Comparison of ENCODE assay signal across 9 cellular contexts in genomic region chr18:44742741-44743311, GRCh38.
A peak's percentile ranks its signal among the peaks of the same experiment; 100 is the strongest.
DNase-seq lines count a peak whose midpoint lies in the region; ATAC-seq and TF ChIP-seq lines count a peak whose summit lies in the region.
"Had no signal": no experiment of that assay in that cellular context is flagged by ENCODE, and none has a peak within 500 bp of the region (broad histone marks: within the 10 kb centered on the region; RNA-seq: fewer than 3 reads in every experiment).

No MANE protein-coding gene starts in this region.

- H3K4me3 ChIP-seq in AG09309 (ENCODE audit: control insufficient read depth, low read depth, low read length), result no peak overlapping the region
- no peak overlapping the region for H3K4me3 ChIP-seq in cardiac fibroblast (replicated peaks in 1 of 2; ENCODE audit: low read depth in 2 of 2, low read length in 2 of 2)
- no peak overlapping the region for H3K4me3 ChIP-seq in neuronal stem cell (ENCODE audit: low read length in 2 of 2)

- no CpG with 5 or more reads among the region's 3 CpGs for WGBS in neuronal stem cell (ENCODE audit: extremely low coverage in 2 of 2, insufficient read length in 2 of 2, insufficient replicate concordance in 1 of 2), 2 donors

- H2BK5ac ChIP-seq in neuronal stem cell (ENCODE audit: low read length), result no peak overlapping the region

- no peak overlapping the region for H4K8ac ChIP-seq in neuronal stem cell (ENCODE audit: low read depth, low read length)

- H3K4me2 ChIP-seq in neuronal stem cell (ENCODE audit: insufficient read depth, low read length, poor library complexity, severe bottlenecking), result no peak overlapping the region

- H2BK15ac ChIP-seq in neuronal stem cell (ENCODE audit: low read length), result no peak overlapping the region

- no peak overlapping the region for H3K9ac ChIP-seq in neuronal stem cell (ENCODE audit: low read depth, low read length, poor library complexity)

- H4K91ac ChIP-seq in neuronal stem cell (ENCODE audit: low read depth, low read length, poor library complexity), result no peak overlapping the region

- H3K14ac ChIP-seq in neuronal stem cell (ENCODE audit: low read length), result no peak overlapping the region

- no peak overlapping the region for H3K27ac Mint-ChIP-seq in activated naive CD4-positive, alpha-beta T cell treated with anti-CD3 and anti-CD28 coated beads, Interleukin-2, amount 10 ng/mL, durations not matched to agents 7 days and 5 days

- no peak overlapping the region for H3K4ac ChIP-seq in neuronal stem cell (ENCODE audit: low read length)

- H3K4me3 Mint-ChIP-seq in activated naive CD4-positive, alpha-beta T cell treated with anti-CD3 and anti-CD28 coated beads, Interleukin-2, amount 10 ng/mL, durations not matched to agents 7 days and 5 days, result no peak overlapping the region

- ATAC-seq in HG03025 (IDR thresholded peaks at IDR 0.05; ENCODE audit: low FRiP score, unreplicated experiment), result no peak

- H3K18ac ChIP-seq in neuronal stem cell (ENCODE audit: low read length), result no peak overlapping the region

- peaks cover 2% of the 10 kb centered on the region for H3K36me3 Mint-ChIP-seq in activated naive CD4-positive, alpha-beta T cell treated with anti-CD3 and anti-CD28 coated beads, Interleukin-2, amount 10 ng/mL, durations not matched to agents 7 days and 5 days

- H3K9me3 ChIP-seq in neuronal stem cell (replicated peaks in 1 of 2; ENCODE audit: control insufficient read depth in 2 of 2, insufficient read depth in 1 of 2, low read depth in 1 of 2, low read length in 2 of 2), result no peaks in the 10 kb centered on the region

- H3K27ac ChIP-seq in neuronal stem cell (replicated peaks; ENCODE audit: low read length), result no peak overlapping the region

- peaks cover 20 to 30% of the 10 kb centered on the region in 2 donors for H3K4me1 ChIP-seq in neuronal stem cell (ENCODE audit: control insufficient read depth in 2 of 2, insufficient read depth in 1 of 2, low read depth in 1 of 2, low read length in 2 of 2)

- peaks cover 0 to 16% (median 0%) of the 10 kb centered on the region in 3 experiments for H3K27me3 ChIP-seq in neuronal stem cell (ENCODE audit: control insufficient read depth in 3 of 3, insufficient read depth in 3 of 3, low read depth in 1 of 3, low read length in 3 of 3)

- H2AFZ ChIP-seq in neuronal stem cell (ENCODE audit: low read length), result no peak overlapping the region

- no peak overlapping the region for H2BK120ac ChIP-seq in neuronal stem cell (ENCODE audit: low read depth, low read length)

- CTCF ChIA-PET in activated naive CD4-positive, alpha-beta T cell treated with anti-CD3 and anti-CD28 coated beads, Interleukin-2, amount 10 ng/mL, durations not matched to agents 7 days and 5 days (lab: Charles Lee), result no interaction called here

- no peak overlapping the region for H2AK5ac ChIP-seq in neuronal stem cell (ENCODE audit: low read depth, low read length)

- no peak overlapping the region for H2BK12ac ChIP-seq in neuronal stem cell (ENCODE audit: low read length)

- TF ChIP-seq CTCF in AG09309 (IDR thresholded peaks at IDR 0.05; ENCODE audit: control insufficient read depth, insufficient read depth, low read depth, low read length, missing control alignments) (no peak), cardiac fibroblast (IDR thresholded peaks at IDR 0.05; ENCODE audit: low read depth, low read length) (no peak)

- no peak overlapping the region for H3K23ac ChIP-seq in neuronal stem cell (ENCODE audit: low read depth, low read length, poor library complexity)

- peaks cover 1% of the 10 kb centered on the region for H3K79me1 ChIP-seq in neuronal stem cell (ENCODE audit: low read depth, low read length)

- peaks cover 0 to 2% of the 10 kb centered on the region in 2 donors for H3K36me3 ChIP-seq in neuronal stem cell (replicated peaks in 1 of 2; ENCODE audit: control insufficient read depth in 2 of 2, insufficient read depth in 2 of 2, low read length in 2 of 2)

- peaks cover 71% of the 10 kb centered on the region for H3K27me3 Mint-ChIP-seq in activated naive CD4-positive, alpha-beta T cell treated with anti-CD3 and anti-CD28 coated beads, Interleukin-2, amount 10 ng/mL, durations not matched to agents 7 days and 5 days

- DNase-seq in AG09309 (ENCODE audit: low read depth) (peak; percentile 18), NCI-H1694 treated with DMSO at 0.1 percent for 48 hours (lab: John Stamatoyannopoulos, UW) (peak; percentile 88), cardiac fibroblast (ENCODE audit: low read depth in 2 of 2) (peak; percentile 41 to 54), mucosa of gallbladder (ENCODE audit: low spot score) (peak; percentile 84), neuronal stem cell (ENCODE audit: low spot score) (no peak), NCI-H187 treated with DMSO at 0.1 percent for 48 hours (lab: John Stamatoyannopoulos, UW) (no peak)
- no peak for DNase-seq in activated naive CD4-positive, alpha-beta T cell treated with anti-CD3 and anti-CD28 coated beads, Interleukin-2, amount 10 ng/mL, durations not matched to agents 7 days and 5 days
- DNase-seq: DND-41 had no signal

- H3K9me3 Mint-ChIP-seq in activated naive CD4-positive, alpha-beta T cell treated with anti-CD3 and anti-CD28 coated beads, Interleukin-2, amount 10 ng/mL, durations not matched to agents 7 days and 5 days, result no peaks in the 10 kb centered on the region

- no peaks in the 10 kb centered on the region for H3K4me1 Mint-ChIP-seq in activated naive CD4-positive, alpha-beta T cell treated with anti-CD3 and anti-CD28 coated beads, Interleukin-2, amount 10 ng/mL, durations not matched to agents 7 days and 5 days

Comparison
In these comparisons a context has a peak if more than half of its experiments do, and no peak if none do; other contexts are left out.
1. DNase-seq: peak in AG09309 (single experiment), NCI-H1694 treated with DMSO at 0.1 percent for 48 hours (single experiment), cardiac fibroblast (2 of 2) and mucosa of gallbladder (single experiment); none in neuronal stem cell (single experiment), NCI-H187 treated with DMSO at 0.1 percent for 48 hours (single experiment) and activated naive CD4-positive, alpha-beta T cell treated with anti-CD3 and anti-CD28 coated beads, Interleukin-2, amount 10 ng/mL, durations not matched to agents 7 days and 5 days (single experiment).